Comparison of ENCODE assay signal across 1 cellular context in the genomic region with DNA sequence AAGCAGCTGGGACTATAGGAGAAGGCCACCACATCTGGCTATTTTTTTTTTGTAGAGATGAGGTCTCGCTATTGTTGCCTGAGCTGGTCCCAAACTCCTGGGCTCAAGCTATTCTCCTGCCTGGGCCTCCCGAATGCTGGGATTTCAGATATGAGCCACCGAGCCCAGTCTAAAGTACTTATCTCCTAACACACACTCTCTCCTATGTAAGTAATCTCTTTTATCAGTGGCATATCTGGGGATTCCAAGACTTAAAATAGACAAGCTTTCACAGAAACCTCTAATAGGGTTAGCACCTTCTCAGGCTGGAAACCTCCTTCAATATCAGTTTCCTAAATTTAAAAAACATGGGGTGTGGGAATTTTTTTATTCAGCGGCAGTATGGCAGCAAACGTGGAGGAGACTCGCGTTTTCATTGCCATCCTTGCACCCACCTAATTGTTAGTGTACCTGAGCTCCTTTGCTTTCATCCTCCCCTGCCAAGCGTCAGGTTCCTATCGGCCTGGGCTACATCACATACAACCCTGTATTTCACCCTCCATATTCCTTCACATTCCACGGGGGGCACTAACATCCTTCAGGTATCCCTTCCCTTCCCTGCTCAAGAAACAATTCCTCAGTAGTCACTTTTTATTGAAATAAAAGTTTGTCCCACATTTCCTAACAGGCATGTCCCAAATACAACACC.
A peak's percentile ranks its signal among the peaks of the same experiment; 100 is the strongest.
TF ChIP-seq lines count a peak whose summit lies in the region.

No MANE protein-coding gene starts in this region.

TF ChIP-seq in GM12878, 131 proteins besides CTCF, POLR2A, EP300 and RAD21:
- TF ChIP-seq MTA3 (IDR thresholded peaks at IDR 0.05; ENCODE audit: borderline replicate concordance, low read length) (no peak), ZBTB40 (IDR thresholded peaks at IDR 0.05; ENCODE audit: borderline replicate concordance) (peak; percentile 8; the same call in 1 of the 2 replicates), PBX3 (IDR thresholded peaks at IDR 0.05; ENCODE audit: insufficient replicate concordance, low read depth, low read length) (no peak), RBBP5 (conservative IDR thresholded peaks at IDR 0.05) (no peak), JUNB (IDR thresholded peaks at IDR 0.05) (no peak), SUPT20H (IDR thresholded peaks at IDR 0.05; ENCODE audit: borderline replicate concordance, control insufficient read depth, low read depth, low read length) (no peak)
